Comparison of ENCODE assay signal across 20 cellular contexts in the genomic region with DNA sequence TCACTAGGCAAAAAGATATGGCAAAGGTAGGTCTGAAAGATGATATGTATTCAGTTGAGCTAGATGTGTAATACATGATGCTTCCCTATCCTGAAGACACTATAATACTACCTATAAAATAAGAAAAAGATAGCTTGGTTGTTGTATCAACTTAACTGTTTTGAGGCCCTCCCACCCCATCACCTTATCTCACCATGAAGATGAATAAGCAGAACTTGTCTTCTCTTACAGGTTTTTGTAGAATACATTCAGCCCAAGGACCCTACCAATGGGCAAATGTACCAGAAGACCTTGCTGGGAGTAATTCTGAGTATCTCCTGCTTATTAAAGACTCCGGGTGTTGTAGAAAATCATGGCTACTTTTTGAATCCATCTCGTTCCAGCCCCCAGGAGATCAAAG. TPM values are rescaled to one million over a fixed set of nuclear protein-coding genes. Genes with fewer than 3 reads are reported as not detected.
DNase-seq lines count a peak whose midpoint lies in the region; ATAC-seq, FAIRE-seq and TF ChIP-seq lines count a peak whose summit lies in the region.
"Had no signal": no experiment of that assay in that cellular context is flagged by ENCODE, and none has a peak within 500 bp of the region (broad histone marks: within the 10 kb centered on the region; RNA-seq: fewer than 3 reads in every experiment).

No MANE protein-coding gene starts in this region.

- H2AFZ ChIP-seq in OCI-LY7 (ENCODE audit: low read length) (no peak overlapping the region), GM12878 (ENCODE audit: control insufficient read depth, low read depth, low read length) (no peak overlapping the region)

- no peak overlapping the region for H3K9ac ChIP-seq in GM12878 (ENCODE audit: control insufficient read depth, insufficient read depth, low read length)
- H3K9ac ChIP-seq: BLaER1 treated with 17β-estradiol and CSF1 and Interleukin-3, amounts not matched to agents 10 nM and 100 nM had no signal

- peaks cover 7% of the 10 kb centered on the region for H3K4me1 Mint-ChIP-seq in activated T-cell treated with anti-CD3 and anti-CD28 coated beads, Interleukin-2, amount 50 U/mL, for 72 hours (ENCODE audit: low read depth)
- H3K4me1 Mint-ChIP-seq: B cell, H9 had no signal

- CTCF ChIA-PET in OCI-LY7 (lab: Charles Lee; ENCODE audit: unreplicated experiment), result no interaction called here
- CTCF ChIA-PET in GM12878 (lab: Yijun Ruan, JAX), result interaction anchor here (0.8 to 2.1 kb wide), 6 partner anchors 8 to 201 kb away, joined by 3 to 10 read pairs (median 4); no protein-coding TSS in a partner anchor

- no peak for TF ChIP-seq CTCF in OCI-LY7 (conservative IDR thresholded peaks at IDR 0.05; ENCODE audit: low read length)
- TF ChIP-seq CTCF in GM12878 (IDR thresholded peaks at IDR 0.05 in 2 of 3, conservative IDR thresholded peaks at IDR 0.05 in 1 of 3; ENCODE audit: control insufficient read depth in 2 of 3, extremely low read depth in 1 of 3, insufficient read depth in 1 of 3, low read depth in 3 of 3, low read length in 3 of 3), result no peak

- peaks cover 5 to 46% of the 10 kb centered on the region in 2 donors for H3K36me3 Mint-ChIP-seq in activated T-cell treated with anti-CD3 and anti-CD28 coated beads, Interleukin-2, amount 50 U/mL, for 72 hours (ENCODE audit: insufficient read depth in 2 of 2)

- intact Hi-C loops in OCI-LY7 (cut with micrococcal nuclease; ENCODE audit: unreplicated experiment) (no loop called here), GM12878 (cut with micrococcal nuclease; ENCODE audit: unreplicated experiment) (no loop called here), Right ventricle myocardium inferior (cut with DNase I) (no loop called here)

- POLR2A ChIA-PET in OCI-LY7 (lab: Charles Lee), result interaction anchor here (0.7 to 1.2 kb wide), 5 partner anchors 10 to 386 kb away, joined by 3 to 4 read pairs (median 3); no protein-coding TSS in a partner anchor
- POLR2A ChIA-PET in GM12878 (lab: Charles Lee), result interaction anchor here (1.2 kb wide), 1 partner anchor 14 kb away, joined by 3 read pairs; the partner anchor contains the start of gene UBE4A

- RAD21 ChIA-PET in GM12878 (lab: Charles Lee; ENCODE audit: unreplicated experiment), result interaction anchor here (0.7 kb wide), 1 partner anchor 220 kb away, joined by 3 read pairs; no protein-coding TSS in a partner anchor

- H3K27ac Mint-ChIP-seq in activated T-cell treated with anti-CD3 and anti-CD28 coated beads, Interleukin-2, amount 50 U/mL, for 72 hours, result peak overlapping the region; percentile 48
- H3K27ac Mint-ChIP-seq: B cell; CD8-positive, alpha-beta T cell had no signal

- no peak for ATAC-seq in activated T-cell treated with anti-CD3 and anti-CD28 coated beads, Interleukin-2, amount 50 U/mL, for 72 hours (replicated peaks in 1 of 2)
- ATAC-seq in GM12878 (no peak), Right ventricle myocardium inferior (no peak)
- ATAC-seq: CD8-positive, alpha-beta T cell had no signal

- H3K4me2 ChIP-seq in OCI-LY7 (ENCODE audit: low read length) (no peak overlapping the region), GM12878 (ENCODE audit: control insufficient read depth, insufficient read depth) (no peak overlapping the region)
- H3K4me2 ChIP-seq: BLaER1 treated with 17β-estradiol and CSF1 and Interleukin-3, amounts not matched to agents 10 nM and 100 nM had no signal

- no peaks in the 10 kb centered on the region for H3K79me2 ChIP-seq in OCI-LY7 (ENCODE audit: insufficient read depth, low read depth, low read length)
- H3K79me2 ChIP-seq in GM12878 (ENCODE audit: control insufficient read depth, insufficient read depth, low read length), result no peaks in the 10 kb centered on the region

- no peak for TF ChIP-seq RAD21 in GM12878 (IDR thresholded peaks at IDR 0.05; ENCODE audit: insufficient read depth, low read depth, low read length)

- no peak overlapping the region for H3K4me3 ChIP-seq in OCI-LY7 (ENCODE audit: low read depth, low read length, poor library complexity, severe bottlenecking)
- H3K4me3 ChIP-seq in GM12878, result no peak overlapping the region
- H3K4me3 ChIP-seq: BLaER1 treated with 17β-estradiol and CSF1 and Interleukin-3, amounts not matched to agents 10 nM and 100 nM had no signal

- H3K4me1 ChIP-seq in OCI-LY7 (ENCODE audit: insufficient read depth, low read length, poor library complexity, severe bottlenecking), result no peaks in the 10 kb centered on the region
- no peaks in the 10 kb centered on the region for H3K4me1 ChIP-seq in GM12878 (ENCODE audit: control insufficient read depth, insufficient read depth, low read length)
- H3K4me1 ChIP-seq: BLaER1 treated with 17β-estradiol and CSF1 and Interleukin-3, amounts not matched to agents 10 nM and 100 nM had no signal

- H3K27ac ChIP-seq in OCI-LY7 (ENCODE audit: low read depth, low read length, poor library complexity, severe bottlenecking) (no peak overlapping the region), GM12878 (ENCODE audit: control insufficient read depth, insufficient read depth) (no peak overlapping the region)
- H3K27ac ChIP-seq: BLaER1 treated with 17β-estradiol and CSF1 and Interleukin-3, amounts not matched to agents 10 nM and 100 nM had no signal

- TF ChIP-seq POLR2A in GM12878 (IDR thresholded peaks at IDR 0.05; ENCODE audit: low read depth, low read length), result no peak

- H3K9me3 Mint-ChIP-seq in activated T-cell treated with anti-CD3 and anti-CD28 coated beads, Interleukin-2, amount 50 U/mL, for 72 hours, result no peaks in the 10 kb centered on the region
- H3K9me3 Mint-ChIP-seq: CD8-positive, alpha-beta T cell; H9 had no signal

- no peak for TF ChIP-seq EP300 in GM12878 (IDR thresholded peaks at IDR 0.05; ENCODE audit: borderline replicate concordance in 1 of 2, control insufficient read depth in 1 of 2, low read depth in 2 of 2, low read length in 2 of 2)

- no peaks in the 10 kb centered on the region for H3K9me2 ChIP-seq in OCI-LY7 (ENCODE audit: insufficient read depth, low read length)

- in situ Hi-C loops in GM12878 (cut with MboI), result no loop called here

- BruUV-seq in OCI-LY7 (replicated peaks; lab: Mats Ljungman, UMichigan) (TSS peak; percentile 36), GM12878 (replicated peaks; lab: Mats Ljungman, UMichigan) (TSS peak; percentile 27)

- WGBS in GM12878 (ENCODE audit: insufficient coverage, insufficient replicate concordance, low lambda C conversion rate, missing lambda C conversion rate), result 97% methylated on average over 2 of the region's 2 CpGs

- SMC1A ChIA-PET in GM12878 (lab: Charles Lee; ENCODE audit: uncharacterized antibody, unreplicated experiment), result interaction anchor here (1.0 to 1.8 kb wide), 2 partner anchors 11 to 112 kb away, joined by 3 to 7 read pairs; no protein-coding TSS in a partner anchor

- no peak for FAIRE-seq in GM12878 (lab: Jason Lieb, UNC)
- FAIRE-seq: GM12891, GM19239, H1 had no signal

- no peak for DNase-seq in activated T-cell treated with anti-CD3 and anti-CD28 coated beads, Interleukin-2, amount 50 U/mL, for 72 hours
- DNase-seq in activated T-cell treated with anti-CD3 and anti-CD28 coated beads for 4 hours (no peak), OCI-LY7 (ENCODE audit: low spot score) (no peak), GM12878 (ENCODE audit: low read depth, low spot score) (no peak), Right ventricle myocardium inferior (ENCODE audit: missing footprints) (no peak), NCI-H82 treated with DMSO at 0.1 percent for 48 hours (lab: John Stamatoyannopoulos, UW; ENCODE audit: unreplicated experiment) (no peak)
- DNase-seq: CD8-positive, alpha-beta T cell; DMS 273 treated with DMSO at 0.1 percent for 48 hours; DMS53; DND-41; EL; H9 had no signal

- H4K20me1 ChIP-seq in OCI-LY7 (ENCODE audit: insufficient read depth, low read length) (no peaks in the 10 kb centered on the region), GM12878 (ENCODE audit: control insufficient read depth, insufficient read depth) (no peaks in the 10 kb centered on the region)
- H4K20me1 ChIP-seq: BLaER1 treated with 17β-estradiol and CSF1 and Interleukin-3, amounts not matched to agents 10 nM and 100 nM had no signal

- no peaks in the 10 kb centered on the region for H3K27me3 Mint-ChIP-seq in activated T-cell treated with anti-CD3 and anti-CD28 coated beads, Interleukin-2, amount 50 U/mL, for 72 hours (ENCODE audit: low read depth)
- H3K27me3 Mint-ChIP-seq: B cell had no signal

- no peaks in the 10 kb centered on the region for H3K27me3 ChIP-seq in GM12878 (replicated peaks in 1 of 2; ENCODE audit: control insufficient read depth in 2 of 2, insufficient read depth in 2 of 2, low read length in 1 of 2)
- H3K27me3 ChIP-seq: BLaER1 treated with 17β-estradiol and CSF1 and Interleukin-3, amounts not matched to agents 10 nM and 100 nM had no signal

- no peak overlapping the region for H3K4me3 Mint-ChIP-seq in activated T-cell treated with anti-CD3 and anti-CD28 coated beads, Interleukin-2, amount 50 U/mL, for 72 hours
- H3K4me3 Mint-ChIP-seq: B cell; CD8-positive, alpha-beta T cell; H9 had no signal

- peaks cover 92% of the 10 kb centered on the region for H3K36me3 ChIP-seq in OCI-LY7 (ENCODE audit: insufficient read depth, low read length)
- H3K36me3 ChIP-seq in GM12878 (ENCODE audit: control insufficient read depth in 2 of 2, insufficient read depth in 2 of 2, low read length in 1 of 2), result peaks cover 12 to 27% of the 10 kb centered on the region in 2 experiments

- H3K9me3 ChIP-seq in OCI-LY7 (ENCODE audit: low read length) (no peaks in the 10 kb centered on the region), GM12878 (replicated peaks; ENCODE audit: control insufficient read depth, insufficient read depth, low read length) (no peaks in the 10 kb centered on the region)
- H3K9me3 ChIP-seq: BLaER1 treated with 17β-estradiol and CSF1 and Interleukin-3, amounts not matched to agents 10 nM and 100 nM had no signal

RNA-seq across cellular contexts. Expression of gene UBE4A, which starts 13.9 kb away (rescaled TPM):
- total RNA-seq in activated T-cell treated with anti-CD3 and anti-CD28 coated beads, Interleukin-2, amount 50 U/mL, for 72 hours, result 10 to 100 TPM; 45.6 to 46.0 TPM
- 24.1 and 28.0 TPM in 2 replicates for total RNA-seq in OCI-LY7 (2014; rRNA removed; shearing (Covaris generic))
- 37.7 and 38.4 TPM in 2 replicates for total RNA-seq in OCI-LY7 (2022)
- 66.0 and 71.6 TPM in 2 replicates for total RNA-seq in GM12878 (2013; cell fraction: nucleolus; rRNA removed)
- 39.6 and 44.5 TPM in 2 replicates for total RNA-seq in GM12878 (2014; rRNA removed)
- 36.2 and 36.4 TPM in 2 replicates for total RNA-seq in GM12878 (2014; rRNA removed; fragmentation: Illumina TruSeq; extraction: Trizol)
- total RNA-seq in GM12878 (2021), result 30.1 and 31.1 TPM in 2 replicates
- 7.4 TPM for polyA plus RNA-seq in GM12878 (2011; ENCODE audit: low read depth)
- 22.9 and 23.2 TPM in 2 replicates for polyA plus RNA-seq in GM12878 (2011; rRNA removed)
- 12.5 and 18.0 TPM in 2 replicates for polyA plus RNA-seq in GM12878 (2011; cell fraction: cytosol; rRNA removed)
- polyA plus RNA-seq in GM12878 (2011; cell fraction: nucleus; rRNA removed), result 52.7 and 53.0 TPM in 2 replicates
- 10.7 and 13.6 TPM in 2 replicates for polyA plus RNA-seq in GM12878 (2012)
- polyA plus RNA-seq in GM12878 (2014; fragmentation: Illumina TruSeq; extraction: Trizol), result 29.5 and 35.5 TPM in 2 replicates
- polyA plus RNA-seq in GM12878 (2014; fragmentation: Nextera tagmentation; extraction: Ambion mirVana), result 10 to 100 TPM in 1 of 2 experiments, 1 to 10 TPM in 1; 6.2 to 13.9 TPM
- 15.9 and 17.1 TPM in 2 replicates for polyA plus RNA-seq in GM12878 (2014; rRNA removed)
- 10 to 100 TPM; 36.8 to 37.5 TPM for polyA plus RNA-seq in GM12878 (2016; fragmentation: Nextera tagmentation; extraction: Ambion mirVana)
- polyA minus RNA-seq in GM12878 (2011; rRNA and poly(A)+ RNA removed), result 26.4 and 28.5 TPM in 2 replicates
- polyA minus RNA-seq in GM12878 (2011; cell fraction: cytosol; rRNA and poly(A)+ RNA removed), result 13.9 and 16.5 TPM in 2 replicates
- polyA minus RNA-seq in GM12878 (2011; cell fraction: nucleus; rRNA and poly(A)+ RNA removed), result 16.3 TPM in 2 replicates
- 32.0 TPM for total RNA-seq in Right ventricle myocardium inferior

RNA-seq across cellular contexts. Expression of gene ATP5MG, which starts 28.1 kb away (rescaled TPM):
- 100 to 1,000 TPM; 176 to 225 TPM for total RNA-seq in activated T-cell treated with anti-CD3 and anti-CD28 coated beads, Interleukin-2, amount 50 U/mL, for 72 hours
- total RNA-seq in OCI-LY7 (2014; rRNA removed; shearing (Covaris generic)), result 212 and 222 TPM in 2 replicates
- total RNA-seq in OCI-LY7 (2022) (266 and 294 TPM in 2 replicates), GM12878 (2014; rRNA removed) (211 and 295 TPM in 2 replicates), GM12878 (2014; rRNA removed; fragmentation: Illumina TruSeq; extraction: Trizol) (317 and 321 TPM in 2 replicates), GM12878 (2021) (316 and 333 TPM in 2 replicates), Right ventricle myocardium inferior (762 TPM)
- 24.1 and 29.2 TPM in 2 replicates for total RNA-seq in GM12878 (2013; cell fraction: nucleolus; rRNA removed)
- polyA plus RNA-seq in GM12878 (2011; ENCODE audit: low read depth), result 4,287 TPM
- polyA plus RNA-seq in GM12878 (2011; rRNA removed) (735 and 1,009 TPM in 2 replicates), GM12878 (2014; fragmentation: Illumina TruSeq; extraction: Trizol) (287 and 299 TPM in 2 replicates), GM12878 (2014; fragmentation: Nextera tagmentation; extraction: Ambion mirVana) (1,000 to 10,000 TPM; 2,154 to 2,276 TPM), GM12878 (2014; rRNA removed) (531 and 577 TPM in 2 replicates), GM12878 (2016; fragmentation: Nextera tagmentation; extraction: Ambion mirVana) (1,000 to 10,000 TPM; 1,057 to 1,150 TPM)
- polyA plus RNA-seq in GM12878 (2011; cell fraction: cytosol; rRNA removed), result 470 and 534 TPM in 2 replicates
- 201 and 214 TPM in 2 replicates for polyA plus RNA-seq in GM12878 (2011; cell fraction: nucleus; rRNA removed)
- polyA plus RNA-seq in GM12878 (2012), result 410 and 516 TPM in 2 replicates
- polyA minus RNA-seq in GM12878 (2011; rRNA and poly(A)+ RNA removed), result 71.3 and 77.4 TPM in 2 replicates
- 45.6 and 63.6 TPM in 2 replicates for polyA minus RNA-seq in GM12878 (2011; cell fraction: cytosol; rRNA and poly(A)+ RNA removed)
- 12.3 and 22.5 TPM in 2 replicates for polyA minus RNA-seq in GM12878 (2011; cell fraction: nucleus; rRNA and poly(A)+ RNA removed)

RNA-seq across cellular contexts. Expression of gene CD3G, which starts 29.1 kb away (rescaled TPM):
- 100 to 1,000 TPM; 125 to 128 TPM for total RNA-seq in activated T-cell treated with anti-CD3 and anti-CD28 coated beads, Interleukin-2, amount 50 U/mL, for 72 hours
- total RNA-seq in OCI-LY7 (2014; rRNA removed; shearing (Covaris generic)), result not detected in 2 replicates
- total RNA-seq in OCI-LY7 (2022) (not detected in 2 replicates), GM12878 (2014; rRNA removed) (not detected in 2 replicates), GM12878 (2014; rRNA removed; fragmentation: Illumina TruSeq; extraction: Trizol) (not detected in 2 replicates), GM12878 (2021) (0.13 and 0.21 TPM in 2 replicates), Right ventricle myocardium inferior (0.78 TPM)
- total RNA-seq in GM12878 (2013; cell fraction: nucleolus; rRNA removed), result not detected in 2 replicates
- not detected for polyA plus RNA-seq in GM12878 (2011; ENCODE audit: low read depth)
- polyA plus RNA-seq in GM12878 (2011; rRNA removed) (0.04 TPM in 1 of 2 replicates, not detected in the other), GM12878 (2014; fragmentation: Illumina TruSeq; extraction: Trizol) (0.10 and 0.22 TPM in 2 replicates), GM12878 (2014; fragmentation: Nextera tagmentation; extraction: Ambion mirVana) (under 1 TPM in 1 of 2 experiments, not detected in 1; 0.16 TPM), GM12878 (2014; rRNA removed) (not detected in 2 replicates), GM12878 (2016; fragmentation: Nextera tagmentation; extraction: Ambion mirVana) (not detected)
- 0.03 TPM in 1 of 2 replicates, not detected in the other for polyA plus RNA-seq in GM12878 (2011; cell fraction: cytosol; rRNA removed)
- polyA plus RNA-seq in GM12878 (2011; cell fraction: nucleus; rRNA removed), result 0.13 TPM in 1 of 2 replicates, not detected in the other
- polyA plus RNA-seq in GM12878 (2012), result not detected in 2 replicates
- not detected in 2 replicates for polyA minus RNA-seq in GM12878 (2011; rRNA and poly(A)+ RNA removed)
- polyA minus RNA-seq in GM12878 (2011; cell fraction: cytosol; rRNA and poly(A)+ RNA removed), result not detected in 2 replicates
- polyA minus RNA-seq in GM12878 (2011; cell fraction: nucleus; rRNA and poly(A)+ RNA removed), result not detected in 2 replicates
- total RNA-seq: A172, G401, H1, H9, HT-29 had no signal
- polyA plus RNA-seq: H1 had no signal

RNA-seq across cellular contexts. Expression of gene CD3D, which starts 30.8 kb away (rescaled TPM):
- 100 to 1,000 TPM; 245 to 250 TPM for total RNA-seq in activated T-cell treated with anti-CD3 and anti-CD28 coated beads, Interleukin-2, amount 50 U/mL, for 72 hours
- total RNA-seq in OCI-LY7 (2014; rRNA removed; shearing (Covaris generic)), result not detected in 2 replicates
- total RNA-seq in OCI-LY7 (2022), result not detected in 2 replicates
- total RNA-seq in GM12878 (2013; cell fraction: nucleolus; rRNA removed), result not detected in 2 replicates
- 0.44 TPM in 1 of 2 replicates, not detected in the other for total RNA-seq in GM12878 (2014; rRNA removed)
- not detected in 2 replicates for total RNA-seq in GM12878 (2014; rRNA removed; fragmentation: Illumina TruSeq; extraction: Trizol)
- 0.32 and 0.69 TPM in 2 replicates for total RNA-seq in GM12878 (2021)
- not detected for polyA plus RNA-seq in GM12878 (2011; ENCODE audit: low read depth)
- polyA plus RNA-seq in GM12878 (2011; rRNA removed), result not detected in 2 replicates
- not detected in 2 replicates for polyA plus RNA-seq in GM12878 (2011; cell fraction: cytosol; rRNA removed)
- not detected in 2 replicates for polyA plus RNA-seq in GM12878 (2011; cell fraction: nucleus; rRNA removed)
- polyA plus RNA-seq in GM12878 (2012), result not detected in 2 replicates
- 0.13 TPM in 1 of 2 replicates, not detected in the other for polyA plus RNA-seq in GM12878 (2014; fragmentation: Illumina TruSeq; extraction: Trizol)
- under 1 TPM; 0.13 to 0.45 TPM for polyA plus RNA-seq in GM12878 (2014; fragmentation: Nextera tagmentation; extraction: Ambion mirVana)
- not detected in 2 replicates for polyA plus RNA-seq in GM12878 (2014; rRNA removed)
- not detected for polyA plus RNA-seq in GM12878 (2016; fragmentation: Nextera tagmentation; extraction: Ambion mirVana)
- polyA minus RNA-seq in GM12878 (2011; rRNA and poly(A)+ RNA removed), result not detected in 2 replicates
- polyA minus RNA-seq in GM12878 (2011; cell fraction: cytosol; rRNA and poly(A)+ RNA removed), result not detected in 2 replicates
- polyA minus RNA-seq in GM12878 (2011; cell fraction: nucleus; rRNA and poly(A)+ RNA removed), result not detected in 2 replicates
- not detected for total RNA-seq in Right ventricle myocardium inferior
- total RNA-seq: A172, G401, H1, H9, HT-29 had no signal
- polyA plus RNA-seq: H1 had no signal

Comparison
In these comparisons a context has a peak if more than half of its experiments do, and no peak if none do; other contexts are left out.
1. RNA of gene CD3G, which starts 29.1 kb away (total RNA-seq): 125 to 128 TPM in activated T-cell treated with anti-CD3 and anti-CD28 coated beads, Interleukin-2, amount 50 U/mL, for 72 hours; 0.78 TPM in Right ventricle myocardium inferior (single experiment), not detected in OCI-LY7 and 0.13 to 0.21 TPM in GM12878; every median in the first group is over 10 times any median in the second.